1 cellular context compared by ENCODE assay signal in the genomic region with DNA sequence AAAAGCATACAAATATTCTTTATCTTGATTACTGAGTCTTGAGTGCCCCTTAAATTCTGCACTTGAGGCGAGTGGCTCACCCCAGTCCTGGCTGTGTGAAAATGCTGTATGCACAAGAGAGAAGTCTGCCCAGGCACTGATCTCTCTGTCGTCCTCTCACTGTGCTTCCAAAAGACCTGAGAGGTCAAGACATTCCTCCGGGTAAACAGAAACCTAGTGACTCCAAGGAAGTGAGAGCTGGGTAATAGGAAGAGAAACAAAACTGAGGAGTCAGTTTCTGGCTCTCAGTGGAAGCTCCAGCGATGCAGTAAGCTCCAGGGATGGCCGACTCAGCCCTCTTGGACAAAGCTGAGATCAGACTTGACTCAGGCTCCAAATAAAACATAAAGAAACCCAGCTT.
TF ChIP-seq lines count a peak whose summit lies in the region.

No MANE protein-coding gene starts in this region.

TF ChIP-seq in IMR-90, 13 proteins besides CTCF, POLR2A, EP300 and RAD21:
- TF ChIP-seq MAFK (IDR thresholded peaks at IDR 0.05; ENCODE audit: low read depth, low read length) (peak; percentile 15; the same call in 1 of the 2 replicates), RFX5 (IDR thresholded peaks at IDR 0.05; ENCODE audit: low read depth, low read length) (no peak)
